In genomic region chr3:73018298-73018697, GRCh38 we compare ENCODE assay signal across 22 cellular contexts. TPM values are rescaled to one million over a fixed set of nuclear protein-coding genes. Genes with fewer than 3 reads are reported as not detected.
A peak's percentile ranks its signal among the peaks of the same experiment; 100 is the strongest.
DNase-seq lines count a peak whose midpoint lies in the region; ATAC-seq and TF ChIP-seq lines count a peak whose summit lies in the region.
"Had no signal": no experiment of that assay in that cellular context is flagged by ENCODE, and none has a peak within 500 bp of the region (broad histone marks: within the 10 kb centered on the region; RNA-seq: fewer than 3 reads in every experiment).

No MANE protein-coding gene starts in this region.

- no peaks in the 10 kb centered on the region for H3K27me3 Mint-ChIP-seq in activated T-cell treated with anti-CD3 and anti-CD28 coated beads, Interleukin-2, amount 50 U/mL, for 24 hours
- no peaks in the 10 kb centered on the region for H3K27me3 Mint-ChIP-seq in CD4-positive, alpha-beta memory T cell
- H3K27me3 Mint-ChIP-seq in T-helper 17 cell: no peaks in the 10 kb centered on the region
- H3K27me3 Mint-ChIP-seq in naive thymus-derived CD4-positive, alpha-beta T cell: no peaks in the 10 kb centered on the region
- H3K27me3 Mint-ChIP-seq: CD4-positive, CD25-positive, alpha-beta regulatory T cell had no signal

- no peak overlapping the region for H3K27ac ChIP-seq in CD4-positive, alpha-beta memory T cell (ENCODE audit: low read depth, low read length)
- no peak overlapping the region for H3K27ac ChIP-seq in naive thymus-derived CD4-positive, alpha-beta T cell (ENCODE audit: low read depth, low read length)
- H3K27ac ChIP-seq in left ventricle myocardium inferior (replicated peaks): no peak overlapping the region

- H3K4me3 ChIP-seq in CD4-positive, alpha-beta memory T cell (ENCODE audit: low read length in 2 of 2): no peak overlapping the region
- no peak overlapping the region for H3K4me3 ChIP-seq in naive thymus-derived CD4-positive, alpha-beta T cell (ENCODE audit: low read length)
- no peak overlapping the region for H3K4me3 ChIP-seq in left ventricle myocardium inferior
- H3K4me3 ChIP-seq: GM23338, K562 had no signal

- intact Hi-C loops in CD4-positive, alpha-beta memory T cell (cut with micrococcal nuclease): no loop called here
- intact Hi-C loops in naive thymus-derived CD4-positive, alpha-beta T cell (cut with micrococcal nuclease): loop anchor here in 1 of 2 donors (1.0 kb wide), 1 partner anchor 10 kb away; no protein-coding TSS in a partner anchor
- intact Hi-C loops in left ventricle myocardium inferior (cut with micrococcal nuclease): no loop called here

- ATAC-seq in T-helper 17 cell (no peak), esophagus mucosa (no peak), GM18517 (IDR thresholded peaks at IDR 0.05; ENCODE audit: unreplicated experiment) (no peak)
- no peak for ATAC-seq in naive thymus-derived CD4-positive, alpha-beta T cell
- ATAC-seq: GM23338, HCT116, K562, Right ventricle myocardium inferior had no signal

- H3K9me3 Mint-ChIP-seq in activated T-cell treated with anti-CD3 and anti-CD28 coated beads, Interleukin-2, amount 50 U/mL, for 24 hours: no peaks in the 10 kb centered on the region
- peaks cover 0 to 1% (median 0%) of the 10 kb centered on the region in 8 donors for H3K9me3 Mint-ChIP-seq in CD4-positive, alpha-beta memory T cell
- no peaks in the 10 kb centered on the region for H3K9me3 Mint-ChIP-seq in naive thymus-derived CD4-positive, alpha-beta T cell
- H3K9me3 Mint-ChIP-seq: CD4-positive, CD25-positive, alpha-beta regulatory T cell; GM23338 had no signal

- H3K27me3 ChIP-seq in CD4-positive, alpha-beta memory T cell (ENCODE audit: insufficient read depth, low read length): no peaks in the 10 kb centered on the region
- H3K27me3 ChIP-seq in naive thymus-derived CD4-positive, alpha-beta T cell (ENCODE audit: control insufficient read depth in 2 of 2, insufficient read depth in 2 of 2, low read length in 2 of 2): no peaks in the 10 kb centered on the region
- H3K27me3 ChIP-seq in left ventricle myocardium inferior (ENCODE audit: low read depth): no peaks in the 10 kb centered on the region
- H3K27me3 ChIP-seq: BE2C had no signal

- no peaks in the 10 kb centered on the region for H3K9me3 ChIP-seq in CD4-positive, alpha-beta memory T cell (ENCODE audit: control insufficient read depth in 1 of 2, low read length in 2 of 2)
- H3K9me3 ChIP-seq in T-helper 17 cell (ENCODE audit: control insufficient read depth, low read length, poor library complexity, severe bottlenecking) (no peaks in the 10 kb centered on the region), left ventricle myocardium inferior (replicated peaks) (no peaks in the 10 kb centered on the region)
- H3K9me3 ChIP-seq in naive thymus-derived CD4-positive, alpha-beta T cell (ENCODE audit: control insufficient read depth in 2 of 3, low read length in 3 of 3): no peaks in the 10 kb centered on the region
- H3K9me3 ChIP-seq: BE2C had no signal

- H3K4me3 Mint-ChIP-seq in activated T-cell treated with anti-CD3 and anti-CD28 coated beads, Interleukin-2, amount 50 U/mL, for 24 hours: no peak overlapping the region
- peak overlapping the region in 6 of 8 donors; percentile 2 to 45 (median 37) for H3K4me3 Mint-ChIP-seq in CD4-positive, alpha-beta memory T cell
- peak overlapping the region; percentile 2 for H3K4me3 Mint-ChIP-seq in T-helper 17 cell
- peak overlapping the region in 7 of 10 donors; percentile 0 to 55 (median 26) for H3K4me3 Mint-ChIP-seq in naive thymus-derived CD4-positive, alpha-beta T cell
- H3K4me3 Mint-ChIP-seq: GM23338 had no signal

- H3K4me1 Mint-ChIP-seq in activated T-cell treated with anti-CD3 and anti-CD28 coated beads, Interleukin-2, amount 50 U/mL, for 24 hours (ENCODE audit: low read depth): peaks cover 73% of the 10 kb centered on the region
- H3K4me1 Mint-ChIP-seq in CD4-positive, alpha-beta memory T cell: peaks cover 39 to 77% (median 60%) of the 10 kb centered on the region in 4 donors
- peaks cover 41% of the 10 kb centered on the region for H3K4me1 Mint-ChIP-seq in T-helper 17 cell
- peaks cover 30 to 87% (median 70%) of the 10 kb centered on the region in 7 donors for H3K4me1 Mint-ChIP-seq in naive thymus-derived CD4-positive, alpha-beta T cell

- H3K27ac Mint-ChIP-seq in activated T-cell treated with anti-CD3 and anti-CD28 coated beads, Interleukin-2, amount 50 U/mL, for 24 hours: peak overlapping the region; percentile 87
- peak overlapping the region in 2 of 7 donors; percentile 15 to 43 for H3K27ac Mint-ChIP-seq in CD4-positive, alpha-beta memory T cell
- H3K27ac Mint-ChIP-seq in T-helper 17 cell: peak overlapping the region; percentile 37
- peak overlapping the region in 1 of 9 donors; percentile 0 for H3K27ac Mint-ChIP-seq in naive thymus-derived CD4-positive, alpha-beta T cell
- H3K27ac Mint-ChIP-seq: GM23338 had no signal

- CTCF ChIA-PET in CD4-positive, alpha-beta memory T cell (lab: Charles Lee; ENCODE audit: partially characterized antibody): interaction anchor here (1.7 kb wide), 1 partner anchor 38 kb away, joined by 3 read pairs; no protein-coding TSS in a partner anchor
- CTCF ChIA-PET in naive thymus-derived CD4-positive, alpha-beta T cell (lab: Charles Lee): interaction anchor here (1.0 kb wide), 1 partner anchor 37 kb away, joined by 4 read pairs; no protein-coding TSS in a partner anchor

- TF ChIP-seq CTCF in left ventricle myocardium inferior (IDR thresholded peaks at IDR 0.05; ENCODE audit: borderline replicate concordance): no peak

- DNase-seq in activated T-cell treated with anti-CD3 and anti-CD28 coated beads, Interleukin-2, amount 50 U/mL, for 24 hours: no peak
- DNase-seq in activated T-cell treated with anti-CD3 and anti-CD28 coated beads, Interleukin-2, amount 50 U/mL, for 1 hour: no peak
- DNase-seq in CD4-positive, alpha-beta memory T cell: no peak
- DNase-seq in T-helper 17 cell (no peak), left ventricle myocardium inferior (no peak)
- DNase-seq in naive thymus-derived CD4-positive, alpha-beta T cell: no peak
- DNase-seq: BE2C; Calu3; CD4-positive, CD25-positive, alpha-beta regulatory T cell; GF-D8; NCI-H1105; NCI-H2081; NCI-H2171 treated with DMSO at 0.1 percent for 48 hours; NCI-H446; NCI-H748 treated with DMSO at 0.1 percent for 48 hours; NK-92 treated with Interleukin-12 subunit alpha and Interleukin-12 subunit beta, amount 100 ng/mL, for 24 hours had no signal

- peaks cover 59% of the 10 kb centered on the region for H3K4me1 ChIP-seq in CD4-positive, alpha-beta memory T cell (ENCODE audit: insufficient read depth, low read length)
- peaks cover 11 to 23% of the 10 kb centered on the region in 2 donors for H3K4me1 ChIP-seq in naive thymus-derived CD4-positive, alpha-beta T cell (ENCODE audit: control insufficient read depth in 2 of 2, insufficient read depth in 2 of 2, low read length in 2 of 2)
- peaks cover 78% of the 10 kb centered on the region for H3K4me1 ChIP-seq in left ventricle myocardium inferior
- H3K4me1 ChIP-seq: BE2C had no signal

- peaks cover 8% of the 10 kb centered on the region for H3K36me3 ChIP-seq in CD4-positive, alpha-beta memory T cell (ENCODE audit: insufficient read depth, low read length)
- no peaks in the 10 kb centered on the region for H3K36me3 ChIP-seq in naive thymus-derived CD4-positive, alpha-beta T cell (ENCODE audit: control insufficient read depth in 2 of 3, insufficient read depth in 3 of 3, low read length in 3 of 3)
- no peaks in the 10 kb centered on the region for H3K36me3 ChIP-seq in left ventricle myocardium inferior

- POLR2A ChIA-PET in CD4-positive, alpha-beta memory T cell (lab: Charles Lee; ENCODE audit: partially characterized antibody): no interaction called here
- POLR2A ChIA-PET in naive thymus-derived CD4-positive, alpha-beta T cell (lab: Charles Lee): interaction anchor here (1.0 kb wide), 1 partner anchor 21 kb away, joined by 3 read pairs; no protein-coding TSS in a partner anchor

- peaks cover 65% of the 10 kb centered on the region for H3K36me3 Mint-ChIP-seq in activated T-cell treated with anti-CD3 and anti-CD28 coated beads, Interleukin-2, amount 50 U/mL, for 24 hours (ENCODE audit: low read depth)
- H3K36me3 Mint-ChIP-seq in CD4-positive, alpha-beta memory T cell: peaks cover 16 to 26% of the 10 kb centered on the region in 2 donors
- H3K36me3 Mint-ChIP-seq in T-helper 17 cell (ENCODE audit: low read depth): peaks cover 4% of the 10 kb centered on the region
- H3K36me3 Mint-ChIP-seq in naive thymus-derived CD4-positive, alpha-beta T cell: peaks cover 0 to 27% (median 11%) of the 10 kb centered on the region in 5 donors

RNA-seq across cellular contexts. Expression of gene PPP4R2, which starts 21.7 kb away (rescaled TPM):
- 10 to 100 TPM; 71.8 to 77.0 TPM for total RNA-seq in CD4-positive, alpha-beta memory T cell
- 10 to 100 TPM; 30.7 to 37.2 TPM for polyA plus RNA-seq in CD4-positive, alpha-beta memory T cell
- total RNA-seq in T-helper 17 cell (10 to 100 TPM; 60.1 to 65.1 TPM), left ventricle myocardium inferior (55.5 TPM), esophagus mucosa (44.5 TPM)
- 10 to 100 TPM; 56.3 to 87.0 (median 63.8) TPM for total RNA-seq in naive thymus-derived CD4-positive, alpha-beta T cell
- 10 to 100 TPM; 35.0 to 38.9 TPM for polyA plus RNA-seq in naive thymus-derived CD4-positive, alpha-beta T cell

RNA-seq across cellular contexts. Expression of gene EBLN2, which starts 43.2 kb away (rescaled TPM):
- total RNA-seq in CD4-positive, alpha-beta memory T cell: 10 to 100 TPM; 10.2 to 12.6 TPM
- polyA plus RNA-seq in CD4-positive, alpha-beta memory T cell: 1 to 10 TPM; 1.5 to 2.2 TPM
- total RNA-seq in T-helper 17 cell (10 to 100 TPM; 11.7 to 15.8 TPM), left ventricle myocardium inferior (0.99 TPM), esophagus mucosa (2.1 TPM)
- 10 to 100 TPM in 2 of 5 experiments, 1 to 10 TPM in 3; 6.7 to 12.9 (median 9.8) TPM for total RNA-seq in naive thymus-derived CD4-positive, alpha-beta T cell
- 1 to 10 TPM; 1.1 to 2.5 TPM for polyA plus RNA-seq in naive thymus-derived CD4-positive, alpha-beta T cell
